In the genomic region with DNA sequence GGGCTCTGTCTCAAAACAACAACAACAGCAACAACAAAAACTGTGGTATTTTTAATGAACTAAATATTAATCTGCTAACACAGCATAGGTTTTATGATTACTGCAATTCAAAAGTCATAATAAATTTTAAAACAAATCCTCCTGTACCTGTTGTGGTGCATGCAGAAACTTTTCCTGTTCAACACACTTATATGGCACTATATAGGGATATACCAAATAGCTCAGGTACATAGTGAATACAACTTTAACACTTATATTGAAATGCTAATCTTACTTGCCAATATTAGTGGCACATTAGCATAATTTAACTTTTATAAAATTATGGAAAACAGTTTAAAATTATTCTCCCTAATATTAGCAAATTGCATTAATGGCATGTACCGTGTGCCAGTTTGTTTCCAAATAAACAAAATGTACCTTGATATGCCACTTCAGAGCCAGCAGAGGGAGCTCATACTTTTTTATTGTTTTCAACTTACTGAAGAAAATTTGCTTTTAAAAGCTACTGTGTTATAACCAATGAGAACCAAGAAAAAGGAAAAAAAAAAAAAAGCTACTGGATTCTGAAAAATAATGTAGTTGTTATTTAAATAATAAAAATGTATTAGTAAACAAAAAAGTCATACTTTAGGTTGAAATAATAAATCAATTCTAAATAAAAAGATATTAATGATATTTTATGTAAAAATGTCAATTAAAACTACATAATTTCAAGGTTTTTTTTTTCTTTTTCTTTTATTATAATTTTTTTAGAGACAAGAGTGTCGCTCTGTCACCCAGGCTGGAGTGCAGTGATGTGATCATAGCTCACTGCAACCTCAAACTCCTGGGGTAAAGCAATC, we compare ENCODE assay signal across 8 cellular contexts. TPM values are rescaled to one million over a fixed set of nuclear protein-coding genes. Genes with fewer than 3 reads are reported as not detected.
DNase-seq lines count a peak whose midpoint lies in the region; ATAC-seq and TF ChIP-seq lines count a peak whose summit lies in the region.

No MANE protein-coding gene starts in this region.

- CTCF ChIA-PET in Caco-2 (lab: Charles Lee) = interaction anchor here (0.6 to 2.3 kb wide), 20 partner anchors 10 to 1594 kb away, joined by 3 to 62 read pairs (median 5); a partner anchor contains a TSS

- TF ChIP-seq CTCF in Caco-2 (IDR thresholded peaks at IDR 0.05; ENCODE audit: insufficient read depth in 1 of 2, low read depth in 1 of 2, low read length in 1 of 2, severe bottlenecking in 1 of 2, unreplicated experiment in 1 of 2) = peak; percentile 64 to 75
- TF ChIP-seq CTCF in OCI-LY1 (IDR thresholded peaks at IDR 0.05; ENCODE audit: low read length) = peak; percentile 71
- peak; percentile 84 for TF ChIP-seq CTCF in mesothelial cell of epicardium (IDR thresholded peaks at IDR 0.05; ENCODE audit: unreplicated experiment)

- H3F3A ChIP-seq in OCI-LY1 (ENCODE audit: insufficient read depth, low read length) = 0 out of 2 replicates have a peak, but pooled peaks cover 3% of the 10 kb centered on the region

- no peaks in the 10 kb centered on the region for H4K20me1 ChIP-seq in OCI-LY1 (ENCODE audit: insufficient read depth, low read length)

- no peak overlapping the region for H3K4me3 ChIP-seq in Caco-2 (ENCODE audit: low read depth, low read length)
- no peak overlapping the region for H3K4me3 ChIP-seq in OCI-LY1 (ENCODE audit: low read depth, low read length, poor library complexity, severe bottlenecking)

- POLR2A ChIA-PET in Caco-2 (lab: Charles Lee) = interaction anchor here (0.6 to 1.0 kb wide), 6 partner anchors 17 to 935 kb away, joined by 3 to 12 read pairs (median 4); a partner anchor contains a TSS

- intact Hi-C loops in Caco-2 (cut with micrococcal nuclease; ENCODE audit: unreplicated experiment) = loop anchor here (1.0 to 5.0 kb wide), 3 partner anchors 57 to 253 kb away; a partner anchor contains a TSS

- H3K27me3 ChIP-seq in Caco-2 (replicated peaks; ENCODE audit: control insufficient read depth, insufficient read depth, low read length) (no peaks in the 10 kb centered on the region), OCI-LY1 (ENCODE audit: insufficient read depth, low read length) (no peaks in the 10 kb centered on the region)

- H3K4me3 Mint-ChIP-seq in Caco-2 (ENCODE audit: unreplicated experiment) (no peak overlapping the region), mesothelial cell of epicardium (no peak overlapping the region)

- no peak overlapping the region for H2AFZ ChIP-seq in OCI-LY1 (ENCODE audit: low read length)

- no peak overlapping the region for H3K27ac Mint-ChIP-seq in Caco-2 (ENCODE audit: unreplicated experiment)
- no peak overlapping the region for H3K27ac Mint-ChIP-seq in mesothelial cell of epicardium

- no peaks in the 10 kb centered on the region for H3K9me2 ChIP-seq in OCI-LY1 (ENCODE audit: low read depth, low read length)

- no peak overlapping the region for H3K9ac ChIP-seq in OCI-LY1 (ENCODE audit: low read length)

- ATAC-seq in GM18870 (IDR thresholded peaks at IDR 0.05; ENCODE audit: unreplicated experiment) (peak; percentile 78), HG03196 (IDR thresholded peaks at IDR 0.05; ENCODE audit: unreplicated experiment) (peak; percentile 66)

- H3K36me3 Mint-ChIP-seq in Caco-2 (ENCODE audit: insufficient read depth, unreplicated experiment) (no peaks in the 10 kb centered on the region), mesothelial cell of epicardium (no peaks in the 10 kb centered on the region)

- H3K27me3 Mint-ChIP-seq in Caco-2 (ENCODE audit: insufficient read depth, unreplicated experiment) = no peaks in the 10 kb centered on the region
- no peaks in the 10 kb centered on the region for H3K27me3 Mint-ChIP-seq in mesothelial cell of epicardium (ENCODE audit: low read depth)

- H3K9me3 ChIP-seq in Caco-2 (no peaks in the 10 kb centered on the region), OCI-LY1 (ENCODE audit: low read length) (no peaks in the 10 kb centered on the region)

- H3K27ac ChIP-seq in OCI-LY1 (ENCODE audit: low read depth, low read length, poor library complexity, severe bottlenecking) = no peak overlapping the region

- H3K4me1 Mint-ChIP-seq in Caco-2 (ENCODE audit: low read depth, unreplicated experiment) = no peaks in the 10 kb centered on the region
- no peaks in the 10 kb centered on the region for H3K4me1 Mint-ChIP-seq in mesothelial cell of epicardium

- no TSS peak for BruUV-seq in Caco-2 (replicated peaks; lab: Mats Ljungman, UMichigan)

- H3K9me3 Mint-ChIP-seq in Caco-2 (ENCODE audit: unreplicated experiment) = no peaks in the 10 kb centered on the region
- no peaks in the 10 kb centered on the region for H3K9me3 Mint-ChIP-seq in mesothelial cell of epicardium

- DNase-seq in Caco-2 (no peak), dedifferentiated amniotic fluid mesenchymal stem cell (ENCODE audit: extremely low spot score) (peak; percentile 79), mesothelial cell of epicardium (ENCODE audit: low spot score in 2 of 2, unreplicated experiment in 2 of 2) (no peak), cerebellar nuclear complex (lab: John Stamatoyannopoulos, UW) (no peak)
- DNase-seq in activated T-cell treated with anti-CD3 and anti-CD28 coated beads, Interleukin-2, amount 50 U/mL, for 1 hour = no peak

- H3K4me2 ChIP-seq in OCI-LY1 (ENCODE audit: low read length) = no peak overlapping the region

- no peaks in the 10 kb centered on the region for H3K79me2 ChIP-seq in OCI-LY1 (ENCODE audit: insufficient read depth, low read length)

- H3K4me1 ChIP-seq in Caco-2 = no peaks in the 10 kb centered on the region
- H3K4me1 ChIP-seq in OCI-LY1 (ENCODE audit: insufficient read depth, low read length, severe bottlenecking) = peaks cover 15% of the 10 kb centered on the region

- H3K36me3 ChIP-seq in Caco-2 (ENCODE audit: control insufficient read depth, insufficient read depth, low read length) = no peaks in the 10 kb centered on the region
- H3K36me3 ChIP-seq in OCI-LY1 (ENCODE audit: insufficient read depth, low read length) = no peaks in the 10 kb centered on the region

RNA-seq across cellular contexts. Expression of a gene that starts 18.0 kb away (rescaled TPM):
- total RNA-seq in Caco-2 (2022) (57.4 and 60.4 TPM in 2 replicates), mesothelial cell of epicardium (82.0 to 87.3 TPM (median 84.9 TPM) in 3 replicates)

RNA-seq across cellular contexts. Expression of a gene that starts 56.9 kb away (rescaled TPM):
- 53.3 and 61.2 TPM in 2 replicates for total RNA-seq in Caco-2 (2022)
- total RNA-seq in mesothelial cell of epicardium = 40.0 to 46.9 TPM (median 41.7 TPM) in 3 replicates
